25 cellular contexts compared by ENCODE assay signal in genomic region chr10:117353700-117354099, GRCh38. TPM values are rescaled to one million over a fixed set of nuclear protein-coding genes. Genes with fewer than 3 reads are reported as not detected.
DNase-seq lines count a peak whose midpoint lies in the region; ATAC-seq, FAIRE-seq and TF ChIP-seq lines count a peak whose summit lies in the region.
"Had no signal": no experiment of that assay in that cellular context is flagged by ENCODE, and none has a peak within 500 bp of the region (broad histone marks: within the 10 kb centered on the region; RNA-seq: fewer than 3 reads in every experiment).

No MANE protein-coding gene starts in this region.

- in situ Hi-C loops in HepG2 (cut with HindIII; ENCODE audit: extremely low pct_ligation_motif_present, low pct_unique_long_range_greater_than_20kb) = no loop called here

- H3K9me2 ChIP-seq in DOHH2 (replicated peaks; ENCODE audit: control insufficient read depth, low read length) = no peaks in the 10 kb centered on the region

- 94% methylated on average over 2 of the region's 2 CpGs for WGBS in HepG2 (ENCODE audit: low lambda C conversion rate)
- WGBS in right lobe of liver (ENCODE audit: insufficient coverage, low coverage, low lambda C conversion rate, missing lambda C conversion rate) = 60% methylated on average over 2 of the region's 2 CpGs

- no peak for ATAC-seq in HepG2
- ATAC-seq in right lobe of liver = no peak
- no peak for ATAC-seq in T-helper 17 cell
- ATAC-seq in GM18909 (IDR thresholded peaks at IDR 0.05; ENCODE audit: poor library complexity, unreplicated experiment) = no peak
- no peak for ATAC-seq in GM19455 (IDR thresholded peaks at IDR 0.05; ENCODE audit: unreplicated experiment)
- ATAC-seq: activated naive CD4-positive, alpha-beta T cell treated with anti-CD3 and anti-CD28 coated beads, Interleukin-2, amount 50 U/mL, for 72 hours; HCT116; PC-3 had no signal

- TF ChIP-seq POLR2A in HepG2 (IDR thresholded peaks at IDR 0.05; ENCODE audit: insufficient read depth in 1 of 2, low read depth in 2 of 2, low read length in 2 of 2) (no peak), right lobe of liver (IDR thresholded peaks at IDR 0.05) (no peak)

- H3K36me3 ChIP-seq in HepG2 (replicated peaks in 1 of 2; ENCODE audit: control insufficient read depth in 1 of 2, insufficient read depth in 2 of 2, low read length in 2 of 2) (no peaks in the 10 kb centered on the region), right lobe of liver (no peaks in the 10 kb centered on the region), DOHH2 (ENCODE audit: control insufficient read depth, low read length) (no peaks in the 10 kb centered on the region)
- H3K36me3 ChIP-seq: ascending aorta, neural progenitor cell, stomach, tibial artery had no signal

- H3K27me3 ChIP-seq in HepG2 (ENCODE audit: control insufficient read depth in 1 of 2, insufficient read depth in 2 of 2, low read length in 2 of 2) (no peaks in the 10 kb centered on the region), right lobe of liver (no peaks in the 10 kb centered on the region), DOHH2 (ENCODE audit: control insufficient read depth, low read length) (no peaks in the 10 kb centered on the region)
- H3K27me3 ChIP-seq: ascending aorta, neural progenitor cell, stomach, tibial artery had no signal

- DNase-seq in HepG2 (ENCODE audit: low spot score) (no peak), right lobe of liver (no peak), T-helper 17 cell (no peak), osteocyte (ENCODE audit: extremely low spot score, unreplicated experiment) (no peak)
- DNase-seq in activated CD4-positive, alpha-beta memory T cell treated with anti-CD3 and anti-CD28 coated beads, Interleukin-2, amount 10 ng/mL, durations not matched to agents 7 days and 5 days = no peak
- DNase-seq: activated CD4-positive, alpha-beta T cell treated with anti-CD3 and anti-CD28 coated beads for 4 hours; COR-L47; DMS79 treated with DMSO at 0.1 percent for 48 hours; NCI-H2029 treated with DMSO at 0.1 percent for 48 hours; NCI-H226; PC-3; SHP77; stomach; tibial artery had no signal

- H3F3A ChIP-seq in DOHH2 (ENCODE audit: control insufficient read depth, insufficient read depth) = no peaks in the 10 kb centered on the region

- peaks cover 28% of the 10 kb centered on the region for H3K4me1 ChIP-seq in HepG2 (ENCODE audit: insufficient read depth, low read length)
- peaks cover 0 to 13% (median 6%) of the 10 kb centered on the region in 4 donors for H3K4me1 ChIP-seq in right lobe of liver
- H3K4me1 ChIP-seq in DOHH2 (ENCODE audit: control insufficient read depth, low read length) = peaks cover 25% of the 10 kb centered on the region
- H3K4me1 ChIP-seq: ascending aorta, tibial artery had no signal

- no peak overlapping the region for H3K9ac ChIP-seq in HepG2 (ENCODE audit: insufficient read depth, low read depth, low read length)
- H3K9ac ChIP-seq: neural progenitor cell had no signal

- POLR2A ChIA-PET in HepG2 (lab: Yijun Ruan, JAX) = no interaction called here
- POLR2A ChIA-PET in activated CD4-positive, alpha-beta memory T cell treated with anti-CD3 and anti-CD28 coated beads, Interleukin-2, amount 10 ng/mL, durations not matched to agents 7 days and 5 days (lab: Charles Lee) = no interaction called here

- no peaks in the 10 kb centered on the region for H3K9me3 Mint-ChIP-seq in osteocyte (ENCODE audit: unreplicated experiment)
- no peaks in the 10 kb centered on the region for H3K9me3 Mint-ChIP-seq in activated CD4-positive, alpha-beta memory T cell treated with anti-CD3 and anti-CD28 coated beads, Interleukin-2, amount 10 ng/mL, durations not matched to agents 7 days and 5 days
- H3K9me3 Mint-ChIP-seq: activated naive CD4-positive, alpha-beta T cell treated with anti-CD3 and anti-CD28 coated beads, Interleukin-2, amount 50 U/mL, for 72 hours; activated T-helper 1 cell treated with anti-CD3 and anti-CD28 coated beads, Interleukin-12 subunit alpha, Interleukin-12 subunit beta, Interleukin-2, Interleukin-4 antibody, amounts not matched to agents 30 ng/mL and 10 ng/mL and 1 ng/mL, durations not matched to agents 14 hours and 24 hours and 36 hours; neural progenitor cell had no signal

- no peak for FAIRE-seq in HepG2 (lab: Jason Lieb, UNC)
- FAIRE-seq: endothelial cell of umbilical vein, keratinocyte had no signal

- H4K20me1 ChIP-seq in HepG2 (ENCODE audit: insufficient read depth, low read length) (no peaks in the 10 kb centered on the region; the same call in 1 of the 2 replicates), DOHH2 (ENCODE audit: control insufficient read depth, insufficient read depth, low read depth, low read length) (peaks cover 23% of the 10 kb centered on the region)

- no peak for TF ChIP-seq CTCF in HepG2 (CRISPR knock-in tag; IDR thresholded peaks at IDR 0.05)
- TF ChIP-seq CTCF in right lobe of liver (IDR thresholded peaks at IDR 0.05) = no peak
- no peak for TF ChIP-seq CTCF in DOHH2 (IDR thresholded peaks at IDR 0.05; ENCODE audit: low read depth, low read length, poor library complexity, severe bottlenecking)
- TF ChIP-seq CTCF in osteocyte (IDR thresholded peaks at IDR 0.05) = no peak

- peaks cover 38% of the 10 kb centered on the region for H3K4me1 Mint-ChIP-seq in T-helper 17 cell
- peaks cover 8% of the 10 kb centered on the region for H3K4me1 Mint-ChIP-seq in osteocyte (ENCODE audit: unreplicated experiment)
- peaks cover 30% of the 10 kb centered on the region for H3K4me1 Mint-ChIP-seq in activated CD4-positive, alpha-beta memory T cell treated with anti-CD3 and anti-CD28 coated beads, Interleukin-2, amount 10 ng/mL, durations not matched to agents 7 days and 5 days

- no peak overlapping the region for H2AFZ ChIP-seq in HepG2 (ENCODE audit: low read length)
- H2AFZ ChIP-seq: neural progenitor cell had no signal

- H3K36me3 Mint-ChIP-seq in T-helper 17 cell (ENCODE audit: low read depth) (no peaks in the 10 kb centered on the region), osteocyte (ENCODE audit: unreplicated experiment) (peaks cover 2% of the 10 kb centered on the region)
- peaks cover 6% of the 10 kb centered on the region for H3K36me3 Mint-ChIP-seq in activated CD4-positive, alpha-beta memory T cell treated with anti-CD3 and anti-CD28 coated beads, Interleukin-2, amount 10 ng/mL, durations not matched to agents 7 days and 5 days (ENCODE audit: low read depth)

- no TSS peak for BruUV-seq in HepG2 (replicated peaks; lab: Mats Ljungman, UMichigan)

- H3K4me3 ChIP-seq in HepG2 (replicated peaks in 1 of 3; ENCODE audit: insufficient read depth in 1 of 3, low read depth in 2 of 3, low read length in 3 of 3) (no peak overlapping the region), right lobe of liver (no peak overlapping the region), DOHH2 (ENCODE audit: low read length) (peak overlapping the region; percentile 18)
- H3K4me3 ChIP-seq: ascending aorta, neural progenitor cell, stomach, tibial artery had no signal

- no peak overlapping the region for H3K27ac ChIP-seq in HepG2 (ENCODE audit: extremely low read length, insufficient read depth, low read length)
- no peak overlapping the region for H3K27ac ChIP-seq in right lobe of liver
- no peak overlapping the region for H3K27ac ChIP-seq in DOHH2 (ENCODE audit: low read depth, low read length)
- H3K27ac ChIP-seq: ascending aorta, neural progenitor cell, stomach, tibial artery had no signal

- intact Hi-C loops in HepG2 (cut with micrococcal nuclease; ENCODE audit: unreplicated experiment) (no loop called here), right lobe of liver (cut with DNase I) (no loop called here)

- CTCF ChIA-PET in HepG2 (lab: Yijun Ruan, JAX; ENCODE audit: low intra/inter-chr PET ratio, low total read pairs) = no interaction called here
- CTCF ChIA-PET in activated CD4-positive, alpha-beta memory T cell treated with anti-CD3 and anti-CD28 coated beads, Interleukin-2, amount 10 ng/mL, durations not matched to agents 7 days and 5 days (lab: Charles Lee) = interaction anchor here (0.9 kb wide), 2 partner anchors 35 to 137 kb away, joined by 3 read pairs; no protein-coding TSS in a partner anchor

- H3K27me3 Mint-ChIP-seq in T-helper 17 cell = no peaks in the 10 kb centered on the region
- no peaks in the 10 kb centered on the region for H3K27me3 Mint-ChIP-seq in osteocyte (ENCODE audit: unreplicated experiment)
- no peaks in the 10 kb centered on the region for H3K27me3 Mint-ChIP-seq in activated CD4-positive, alpha-beta memory T cell treated with anti-CD3 and anti-CD28 coated beads, Interleukin-2, amount 10 ng/mL, durations not matched to agents 7 days and 5 days
- H3K27me3 Mint-ChIP-seq: progenitor cell of endocrine pancreas had no signal

- H3K79me2 ChIP-seq in HepG2 (ENCODE audit: insufficient read depth, low read length) (peaks cover 95% of the 10 kb centered on the region), DOHH2 (ENCODE audit: control insufficient read depth, low read length) (peaks cover 89% of the 10 kb centered on the region)

- peak overlapping the region; percentile 78 for H3K27ac Mint-ChIP-seq in T-helper 17 cell
- H3K27ac Mint-ChIP-seq in osteocyte (ENCODE audit: unreplicated experiment) = peak overlapping the region; percentile 48
- no peak overlapping the region for H3K27ac Mint-ChIP-seq in activated CD4-positive, alpha-beta memory T cell treated with anti-CD3 and anti-CD28 coated beads, Interleukin-2, amount 10 ng/mL, durations not matched to agents 7 days and 5 days
- H3K27ac Mint-ChIP-seq: activated naive CD4-positive, alpha-beta T cell treated with anti-CD3 and anti-CD28 coated beads, Interleukin-2, amount 50 U/mL, for 72 hours; activated T-helper 1 cell treated with anti-CD3 and anti-CD28 coated beads, Interleukin-12 subunit alpha, Interleukin-12 subunit beta, Interleukin-2, Interleukin-4 antibody, amounts not matched to agents 30 ng/mL and 10 ng/mL and 1 ng/mL, durations not matched to agents 14 hours and 24 hours and 36 hours; neural progenitor cell had no signal

- TF ChIP-seq EP300 in HepG2 (IDR thresholded peaks at IDR 0.05; ENCODE audit: low read depth in 2 of 2, low read length in 2 of 2) (no peak), HepG2 (CRISPR knock-in tag; IDR thresholded peaks at IDR 0.05; ENCODE audit: borderline replicate concordance) (no peak)

- no peaks in the 10 kb centered on the region for H3K9me3 ChIP-seq in HepG2 (ENCODE audit: low read length)
- no peaks in the 10 kb centered on the region for H3K9me3 ChIP-seq in right lobe of liver
- H3K9me3 ChIP-seq in DOHH2 (ENCODE audit: control insufficient read depth, insufficient read depth, low read length) = no peaks in the 10 kb centered on the region
- no peaks in the 10 kb centered on the region for H3K9me3 ChIP-seq in T-helper 17 cell (ENCODE audit: control insufficient read depth, low read length, poor library complexity, severe bottlenecking)
- H3K9me3 ChIP-seq: ascending aorta, stomach, tibial artery had no signal

- H3K4me2 ChIP-seq in HepG2 (ENCODE audit: low read depth, low read length) = no peak overlapping the region
- peak overlapping the region; percentile 51 for H3K4me2 ChIP-seq in DOHH2 (ENCODE audit: low read length)
- H3K4me2 ChIP-seq: neural progenitor cell had no signal

- H3K4me3 Mint-ChIP-seq in T-helper 17 cell = no peak overlapping the region
- H3K4me3 Mint-ChIP-seq in osteocyte (ENCODE audit: unreplicated experiment) = no peak overlapping the region
- no peak overlapping the region for H3K4me3 Mint-ChIP-seq in activated CD4-positive, alpha-beta memory T cell treated with anti-CD3 and anti-CD28 coated beads, Interleukin-2, amount 10 ng/mL, durations not matched to agents 7 days and 5 days
- H3K4me3 Mint-ChIP-seq: activated T-helper 1 cell treated with anti-CD3 and anti-CD28 coated beads, Interleukin-12 subunit alpha, Interleukin-12 subunit beta, Interleukin-2, Interleukin-4 antibody, amounts not matched to agents 30 ng/mL and 10 ng/mL and 1 ng/mL, durations not matched to agents 14 hours and 24 hours and 36 hours; neural progenitor cell had no signal

- no peak for TF ChIP-seq RAD21 in HepG2 (CRISPR knock-in tag; IDR thresholded peaks at IDR 0.05)

RNA-seq across cellular contexts. Expression of gene PDZD8, which starts 21.5 kb away (rescaled TPM):
- total RNA-seq in HepG2 (2016; rRNA removed; fragmentation: Illumina TruSeq; extraction: Trizol) (32.0 and 34.2 TPM in 2 replicates), right lobe of liver (10 to 100 TPM; 33.5 to 59.7 (median 46.4) TPM), T-helper 17 cell (10 to 100 TPM; 18.4 to 29.6 TPM), osteocyte (32.9 and 39.0 TPM in 2 replicates)
- total RNA-seq in HepG2 (2016; cell fraction: cytosol; rRNA removed; fragmentation: Illumina TruSeq; extraction: Trizol; ENCODE audit: low read depth) = 1.8 and 3.3 TPM in 2 replicates
- total RNA-seq in HepG2 (2016; cell fraction: insoluble cytoplasmic fraction; rRNA removed; fragmentation: Illumina TruSeq; extraction: Trizol) = 30.1 and 30.9 TPM in 2 replicates
- 22.1 and 23.4 TPM in 2 replicates for total RNA-seq in HepG2 (2016; cell fraction: membrane; rRNA removed; fragmentation: Illumina TruSeq; extraction: Trizol)
- 34.9 and 35.6 TPM in 2 replicates for total RNA-seq in HepG2 (2016; cell fraction: nucleus; rRNA removed; fragmentation: Illumina TruSeq; extraction: Trizol)
- 8.2 and 11.2 TPM in 2 replicates for polyA plus RNA-seq in HepG2 (2011; rRNA removed)
- 5.4 and 9.0 TPM in 2 replicates for polyA plus RNA-seq in HepG2 (2011; cell fraction: cytosol; rRNA removed)
- polyA plus RNA-seq in HepG2 (2011; cell fraction: nucleus; rRNA removed) = 4.6 and 5.6 TPM in 2 replicates
- 13.9 and 14.8 TPM in 2 replicates for polyA plus RNA-seq in HepG2 (2012)
- polyA plus RNA-seq in HepG2 (2016; cell fraction: cytosol; fragmentation: Illumina TruSeq; extraction: Trizol; ENCODE audit: low read depth) = 1.5 and 2.0 TPM in 2 replicates
- polyA plus RNA-seq in HepG2 (2016; cell fraction: insoluble cytoplasmic fraction; fragmentation: Illumina TruSeq; extraction: Trizol; ENCODE audit: low read depth) = 20.4 and 20.5 TPM in 2 replicates
- polyA plus RNA-seq in HepG2 (2016; cell fraction: membrane; fragmentation: Illumina TruSeq; extraction: Trizol; ENCODE audit: low read depth) = 9.6 and 10.4 TPM in 2 replicates
- polyA plus RNA-seq in HepG2 (2016; cell fraction: nucleus; fragmentation: Illumina TruSeq; extraction: Trizol; ENCODE audit: insufficient read depth, low read depth) = 17.1 and 18.4 TPM in 2 replicates
- 21.5 and 39.5 TPM in 2 replicates for polyA minus RNA-seq in HepG2 (2011; rRNA and poly(A)+ RNA removed; ENCODE audit: low replicate concordance)
- 38.4 and 49.5 TPM in 2 replicates for polyA minus RNA-seq in HepG2 (2011; cell fraction: cytosol; rRNA and poly(A)+ RNA removed)
- 38.2 and 59.4 TPM in 2 replicates for polyA minus RNA-seq in HepG2 (2011; cell fraction: nucleus; rRNA and poly(A)+ RNA removed)
- 10 to 100 TPM; 12.3 to 12.8 TPM for total RNA-seq in activated CD4-positive, alpha-beta memory T cell treated with anti-CD3 and anti-CD28 coated beads, Interleukin-2, amount 10 ng/mL, durations not matched to agents 7 days and 5 days
